In genomic region chr4:56464581-56464980, GRCh38 we compare ENCODE assay signal across 13 cellular contexts. TPM values are rescaled to one million over a fixed set of nuclear protein-coding genes. Genes with fewer than 3 reads are reported as not detected.
A peak's percentile ranks its signal among the peaks of the same experiment; 100 is the strongest.
DNase-seq lines count a peak whose midpoint lies in the region; ATAC-seq and TF ChIP-seq lines count a peak whose summit lies in the region.
"Had no signal": no experiment of that assay in that cellular context is flagged by ENCODE, and none has a peak within 500 bp of the region (broad histone marks: within the 10 kb centered on the region; RNA-seq: fewer than 3 reads in every experiment).

No MANE protein-coding gene starts in this region.

- H3K4me2 ChIP-seq in PC-3 (ENCODE audit: low read length) (peak overlapping the region; percentile 7; the same call in 1 of the 2 replicates), skeletal muscle satellite cell (ENCODE audit: low read length) (peak overlapping the region; percentile 10)

- H3K9ac ChIP-seq in PC-3 (ENCODE audit: low read length) (no peak overlapping the region), endodermal cell (ENCODE audit: extremely low read depth, low read length, poor library complexity, severe bottlenecking) (no peak overlapping the region), skeletal muscle satellite cell (ENCODE audit: low read depth, low read length) (no peak overlapping the region)

- peaks cover 30% of the 10 kb centered on the region for H3K36me3 ChIP-seq in PC-3 (ENCODE audit: low read depth, low read length)
- H3K36me3 ChIP-seq in endodermal cell (ENCODE audit: control insufficient read depth, insufficient read depth, low read length): peaks cover 39% of the 10 kb centered on the region
- peaks cover 26% of the 10 kb centered on the region for H3K36me3 ChIP-seq in skeletal muscle satellite cell (ENCODE audit: insufficient read depth, low read length)

- H3K9me3 Mint-ChIP-seq in activated T-cell treated with anti-CD3 and anti-CD28 coated beads, Interleukin-2, amount 50 U/mL, for 24 hours: no peaks in the 10 kb centered on the region
- no peaks in the 10 kb centered on the region for H3K9me3 Mint-ChIP-seq in endodermal cell

- no peaks in the 10 kb centered on the region for H3F3A ChIP-seq in PC-3 (ENCODE audit: low read length, unreplicated experiment)

- H3K36me3 Mint-ChIP-seq in activated T-cell treated with anti-CD3 and anti-CD28 coated beads, Interleukin-2, amount 50 U/mL, for 24 hours (ENCODE audit: low read depth): peaks cover 86% of the 10 kb centered on the region
- peaks cover 34% of the 10 kb centered on the region for H3K36me3 Mint-ChIP-seq in endodermal cell (ENCODE audit: low read depth)

- no peak for DNase-seq in activated T-cell treated with anti-CD3 and anti-CD28 coated beads, Interleukin-2, amount 50 U/mL, for 24 hours
- no peak for DNase-seq in activated T-cell treated with anti-CD3 and anti-CD28 coated beads, Interleukin-2, amount 50 U/mL, for 48 hours
- no peak for DNase-seq in PC-3
- no peak for DNase-seq in endodermal cell
- DNase-seq in NCI-H774 (lab: John Stamatoyannopoulos, UW): no peak
- DNase-seq in activated CD8-positive, alpha-beta memory T cell treated with anti-CD3 and anti-CD28 coated beads for 24 hours: no peak
- DNase-seq in head of caudate nucleus: no peak
- DNase-seq: EL, NCI-H187, occipital lobe, Right ventricle myocardium superior had no signal

- H3K27ac Mint-ChIP-seq in activated T-cell treated with anti-CD3 and anti-CD28 coated beads, Interleukin-2, amount 50 U/mL, for 24 hours: peak overlapping the region; percentile 72
- no peak overlapping the region for H3K27ac Mint-ChIP-seq in endodermal cell

- intact Hi-C loops in PC-3 (cut with micrococcal nuclease): no loop called here
- intact Hi-C loops in head of caudate nucleus (cut with DNase I): no loop called here

- CTCF ChIA-PET in PC-3 (lab: Charles Lee): no interaction called here

- H3K4me3 Mint-ChIP-seq in activated T-cell treated with anti-CD3 and anti-CD28 coated beads, Interleukin-2, amount 50 U/mL, for 24 hours: peak overlapping the region; percentile 21
- no peak overlapping the region for H3K4me3 Mint-ChIP-seq in endodermal cell

- H3K4me1 Mint-ChIP-seq in activated T-cell treated with anti-CD3 and anti-CD28 coated beads, Interleukin-2, amount 50 U/mL, for 24 hours (ENCODE audit: low read depth): peaks cover 57% of the 10 kb centered on the region
- peaks cover 24% of the 10 kb centered on the region for H3K4me1 Mint-ChIP-seq in endodermal cell

- H4K20me1 ChIP-seq in PC-3 (ENCODE audit: low read length): peaks cover 16% of the 10 kb centered on the region

- POLR2A ChIA-PET in PC-3 (lab: Charles Lee; ENCODE audit: unreplicated experiment): no interaction called here

- peaks cover 23% of the 10 kb centered on the region for H3K4me1 ChIP-seq in PC-3 (ENCODE audit: insufficient read depth, low read length)
- peaks cover 5% of the 10 kb centered on the region for H3K4me1 ChIP-seq in endodermal cell (ENCODE audit: control insufficient read depth, insufficient read depth, low read length)
- H3K4me1 ChIP-seq in skeletal muscle satellite cell (ENCODE audit: control insufficient read depth, insufficient read depth, low read length): peaks cover 21% of the 10 kb centered on the region

- H3K4me3 ChIP-seq in PC-3 (ENCODE audit: low read length): no peak overlapping the region
- H3K4me3 ChIP-seq in endodermal cell (ENCODE audit: low read length): peak overlapping the region; percentile 95
- no peak overlapping the region for H3K4me3 ChIP-seq in skeletal muscle satellite cell (ENCODE audit: low read length)

- no TSS peak for BruUV-seq in PC-3 (replicated peaks; lab: Mats Ljungman, UMichigan)

- WGBS in endodermal cell (ENCODE audit: insufficient coverage in 1 of 2, insufficient read length in 1 of 2), 2 experiments: 81 to 90% methylated on average over 2 to 3 of the region's 3 CpGs

- H2AFZ ChIP-seq in PC-3 (ENCODE audit: low read length): no peak overlapping the region

- no peaks in the 10 kb centered on the region for H3K9me3 ChIP-seq in PC-3 (ENCODE audit: low read length)
- H3K9me3 ChIP-seq in endodermal cell (ENCODE audit: control insufficient read depth, low read length): no peaks in the 10 kb centered on the region
- no peaks in the 10 kb centered on the region for H3K9me3 ChIP-seq in skeletal muscle satellite cell (replicated peaks; ENCODE audit: low read length)

- no peak for TF ChIP-seq CTCF in PC-3 (conservative IDR thresholded peaks at IDR 0.05; ENCODE audit: low read depth, low read length)
- TF ChIP-seq CTCF in endodermal cell (conservative IDR thresholded peaks at IDR 0.05): no peak

- no peaks in the 10 kb centered on the region for H3K27me3 Mint-ChIP-seq in activated T-cell treated with anti-CD3 and anti-CD28 coated beads, Interleukin-2, amount 50 U/mL, for 24 hours
- no peaks in the 10 kb centered on the region for H3K27me3 Mint-ChIP-seq in endodermal cell (ENCODE audit: insufficient read depth)

- no peaks in the 10 kb centered on the region for H3K9me2 ChIP-seq in PC-3 (replicated peaks; ENCODE audit: low read length)

- H3K27me3 ChIP-seq in PC-3 (ENCODE audit: low read length): no peaks in the 10 kb centered on the region
- H3K27me3 ChIP-seq in endodermal cell (ENCODE audit: control insufficient read depth, insufficient read depth, low read length, poor library complexity, severe bottlenecking): no peaks in the 10 kb centered on the region
- no peaks in the 10 kb centered on the region for H3K27me3 ChIP-seq in skeletal muscle satellite cell (ENCODE audit: control insufficient read depth, insufficient read depth, low read length)

- H3K79me2 ChIP-seq in PC-3 (ENCODE audit: low read length): peaks cover 60% of the 10 kb centered on the region

- no peak overlapping the region for H3K27ac ChIP-seq in PC-3 (ENCODE audit: low read length)
- no peak overlapping the region for H3K27ac ChIP-seq in endodermal cell (ENCODE audit: low read depth, low read length)

- no peak for ATAC-seq in PC-3
- ATAC-seq: esophagus mucosa had no signal

RNA-seq across cellular contexts. Expression of gene SRP72, which starts 2.8 kb away (rescaled TPM):
- total RNA-seq in PC-3 (2014; rRNA removed) (102 and 118 TPM in 2 replicates), endodermal cell (100 to 1,000 TPM; 123 to 134 TPM)
- 106 TPM for polyA plus RNA-seq in endodermal cell (2013, experiment 1 of 2)
- 96.7 TPM for polyA plus RNA-seq in endodermal cell (2013, experiment 2 of 2)
- 88.2 and 108 TPM in 2 replicates for total RNA-seq in skeletal muscle satellite cell (2012; rRNA removed)

RNA-seq across cellular contexts. Expression of gene PAICS, which starts 28.5 kb away (rescaled TPM):
- 160 and 172 TPM in 2 replicates for total RNA-seq in PC-3 (2014; rRNA removed)
- 100 to 1,000 TPM; 246 to 248 TPM for total RNA-seq in endodermal cell
- 229 TPM for polyA plus RNA-seq in endodermal cell (2013, experiment 1 of 2)
- polyA plus RNA-seq in endodermal cell (2013, experiment 2 of 2): 217 TPM
- 74.5 and 85.2 TPM in 2 replicates for total RNA-seq in skeletal muscle satellite cell (2012; rRNA removed)

RNA-seq across cellular contexts. Expression of gene PPAT, which starts 29.2 kb away (rescaled TPM):
- total RNA-seq in PC-3 (2014; rRNA removed) (31.7 and 35.9 TPM in 2 replicates), endodermal cell (10 to 100 TPM; 51.3 to 63.0 TPM)
- 42.8 TPM for polyA plus RNA-seq in endodermal cell (2013, experiment 1 of 2)
- polyA plus RNA-seq in endodermal cell (2013, experiment 2 of 2): 35.9 TPM
- 29.4 and 29.5 TPM in 2 replicates for total RNA-seq in skeletal muscle satellite cell (2012; rRNA removed)

RNA-seq across cellular contexts. Expression of gene ARL9, which starts 41.0 kb away (rescaled TPM):
- total RNA-seq in PC-3 (2014; rRNA removed): 0.29 and 0.51 TPM in 2 replicates
- under 1 TPM in 1 of 2 donors, not detected in 1; 0.20 TPM for total RNA-seq in endodermal cell
- 1.3 TPM for polyA plus RNA-seq in endodermal cell (2013, experiment 1 of 2)
- 1.0 TPM for polyA plus RNA-seq in endodermal cell (2013, experiment 2 of 2)
- 0.51 and 1.1 TPM in 2 replicates for total RNA-seq in skeletal muscle satellite cell (2012; rRNA removed)
- total RNA-seq: Right ventricle myocardium superior had no signal
